In genomic region chr19:19750842-19751790, GRCh38 we compare ENCODE assay signal across 17 cellular contexts. TPM values are rescaled to one million over a fixed set of nuclear protein-coding genes. Genes with fewer than 3 reads are reported as not detected.
DNase-seq lines count a peak whose midpoint lies in the region; ATAC-seq and TF ChIP-seq lines count a peak whose summit lies in the region.
"Had no signal": no experiment of that assay in that cellular context is flagged by ENCODE, and none has a peak within 500 bp of the region (broad histone marks: within the 10 kb centered on the region; RNA-seq: fewer than 3 reads in every experiment).

No MANE protein-coding gene starts in this region.

- H3K36me3 Mint-ChIP-seq in neural progenitor cell (no peaks in the 10 kb centered on the region), GM23338 (ENCODE audit: low read depth) (peaks cover 2% of the 10 kb centered on the region; the same call in 1 of the 3 replicates), WTC11 (no peaks in the 10 kb centered on the region)

- no peak overlapping the region for H2AFZ ChIP-seq in neural progenitor cell (replicated peaks)
- H2AFZ ChIP-seq in GM23338 = no peak overlapping the region
- H2AFZ ChIP-seq: PC-9 had no signal

- no peaks in the 10 kb centered on the region for H4K20me1 ChIP-seq in neural progenitor cell (ENCODE audit: low read depth)
- H4K20me1 ChIP-seq in GM23338 (replicated peaks; ENCODE audit: insufficient read depth) = no peaks in the 10 kb centered on the region

- H3K27ac ChIP-seq in coronary artery (no peak overlapping the region), neural progenitor cell (no peak overlapping the region), GM23338 (ENCODE audit: low read depth) (no peak overlapping the region)
- H3K27ac ChIP-seq: PC-9, SK-N-MC had no signal

- H3K4me2 ChIP-seq in neural progenitor cell (no peak overlapping the region), GM23338 (no peak overlapping the region)
- H3K4me2 ChIP-seq: PC-9 had no signal

- H3K4me3 ChIP-seq in coronary artery = no peak overlapping the region
- H3K4me3 ChIP-seq in neural progenitor cell = no peak overlapping the region
- H3K4me3 ChIP-seq in GM23338 = no peak overlapping the region
- H3K4me3 ChIP-seq: PC-9, SK-N-MC had no signal

- no peaks in the 10 kb centered on the region for H3K9me2 ChIP-seq in GM23338 (ENCODE audit: insufficient read depth)

- H3K27me3 ChIP-seq in neural progenitor cell (no peaks in the 10 kb centered on the region), GM23338 (ENCODE audit: insufficient read depth) (no peaks in the 10 kb centered on the region)

- H3K4me3 Mint-ChIP-seq in neural progenitor cell = peak overlapping the region; percentile 65
- no peak overlapping the region for H3K4me3 Mint-ChIP-seq in GM23338
- H3K4me3 Mint-ChIP-seq in WTC11 = no peak overlapping the region
- H3K4me3 Mint-ChIP-seq: B cell; CD4-positive, alpha-beta T cell had no signal

- H3K4me1 ChIP-seq in neural progenitor cell = no peaks in the 10 kb centered on the region
- H3K4me1 ChIP-seq in GM23338 (ENCODE audit: insufficient read depth) = no peaks in the 10 kb centered on the region

- H3K4me1 Mint-ChIP-seq in neural progenitor cell = no peaks in the 10 kb centered on the region
- H3K4me1 Mint-ChIP-seq in GM23338 = no peaks in the 10 kb centered on the region
- no peaks in the 10 kb centered on the region for H3K4me1 Mint-ChIP-seq in WTC11
- H3K4me1 Mint-ChIP-seq: B cell had no signal

- H3K79me2 ChIP-seq in neural progenitor cell (ENCODE audit: low read depth) (no peaks in the 10 kb centered on the region), GM23338 (replicated peaks; ENCODE audit: insufficient read depth) (no peaks in the 10 kb centered on the region)

- H3K9me3 ChIP-seq in neural progenitor cell (ENCODE audit: low read depth) = no peaks in the 10 kb centered on the region

- H3K36me3 ChIP-seq in neural progenitor cell = no peaks in the 10 kb centered on the region
- no peaks in the 10 kb centered on the region for H3K36me3 ChIP-seq in GM23338 (ENCODE audit: insufficient read depth)

- peaks cover 46% of the 10 kb centered on the region for H3K9me3 Mint-ChIP-seq in neural progenitor cell
- H3K9me3 Mint-ChIP-seq in GM23338 = peaks cover 17% of the 10 kb centered on the region
- H3K9me3 Mint-ChIP-seq in WTC11 = 0 out of 2 replicates have a peak, but pooled peaks cover 3% of the 10 kb centered on the region
- H3K9me3 Mint-ChIP-seq: CD4-positive, alpha-beta T cell had no signal

- POLR2A ChIA-PET in WTC11 (lab: Charles Lee) = no interaction called here

- H3K9ac ChIP-seq in neural progenitor cell = no peak overlapping the region

- peaks cover 3% of the 10 kb centered on the region for H3K27me3 Mint-ChIP-seq in neural progenitor cell (ENCODE audit: insufficient read depth, low read depth)
- peaks cover 8% of the 10 kb centered on the region for H3K27me3 Mint-ChIP-seq in GM23338 (ENCODE audit: insufficient read depth, low read depth, poor library complexity)
- H3K27me3 Mint-ChIP-seq in WTC11 (ENCODE audit: low read depth) = no peaks in the 10 kb centered on the region
- H3K27me3 Mint-ChIP-seq: B cell; CD4-positive, alpha-beta T cell had no signal

- DNase-seq in activated effector memory CD4-positive, alpha-beta T cell treated with anti-CD3 and anti-CD28 coated beads, Interleukin-2, amount 50 U/mL, for 16 hours = peak; percentile 56
- DNase-seq in activated effector memory CD4-positive, alpha-beta T cell treated with Interleukin-2 at 50 U/mL for 16 hours = no peak
- DNase-seq in coronary artery (ENCODE audit: low spot score) = peak; percentile 62
- DNase-seq in neural progenitor cell (ENCODE audit: low spot score) = no peak
- DNase-seq in GM23338 (ENCODE audit: low spot score) = no peak
- no peak for DNase-seq in kidney glomerular epithelial cell (lab: John Stamatoyannopoulos, UW)
- no peak for DNase-seq in WTC11 (ENCODE audit: low spot score)
- DNase-seq: ACHN; CD4-positive, alpha-beta T cell; HCEC 1CT; IMR-90; NCI-H1417 treated with DMSO at 0.1 percent for 48 hours; NCI-H2107; NCI-H446; PC-9 had no signal

- TF ChIP-seq CTCF in coronary artery (IDR thresholded peaks at IDR 0.05) (no peak), neural progenitor cell (IDR thresholded peaks at IDR 0.05) (no peak), GM23338 (conservative IDR thresholded peaks at IDR 0.05; ENCODE audit: low read depth in 2 of 2) (no peak), WTC11 (IDR thresholded peaks at IDR 0.05) (no peak)

- no peak for ATAC-seq in GM23338
- ATAC-seq in WTC11 = no peak

- H3F3A ChIP-seq in neural progenitor cell (ENCODE audit: low read depth) = no peaks in the 10 kb centered on the region
- H3F3A ChIP-seq in GM23338 (replicated peaks; ENCODE audit: low read depth) = no peaks in the 10 kb centered on the region

- CTCF ChIA-PET in WTC11 (lab: Charles Lee) = no interaction called here

- H3K27ac Mint-ChIP-seq in neural progenitor cell (no peak overlapping the region), GM23338 (no peak overlapping the region), WTC11 (no peak overlapping the region)
- H3K27ac Mint-ChIP-seq: B cell; CD4-positive, alpha-beta T cell had no signal

TF ChIP-seq in GM23338, 12 proteins besides CTCF, POLR2A, EP300 and RAD21:
- no peak for TF ChIP-seq EZH2phosphoT487 (IDR thresholded peaks at IDR 0.05; ENCODE audit: unreplicated experiment)
- no peak for TF ChIP-seq POLR2AphosphoS5 (IDR thresholded peaks at IDR 0.05; ENCODE audit: low read depth)
- no peak for TF ChIP-seq ETS1 (IDR thresholded peaks at IDR 0.05)
TF ChIP-seq in GM23338: peak in this region for 0.

TF ChIP-seq in WTC11, 78 proteins besides CTCF, POLR2A, EP300 and RAD21 (continues in another document):
- TF ChIP-seq JUN (CRISPR knock-in tag; IDR thresholded peaks at IDR 0.05) = no peak
- no peak for TF ChIP-seq ELF4 (CRISPR knock-in tag; IDR thresholded peaks at IDR 0.05; ENCODE audit: low read depth)
- TF ChIP-seq RELA (CRISPR knock-in tag; IDR thresholded peaks at IDR 0.05; ENCODE audit: borderline replicate concordance) = no peak
- no peak for TF ChIP-seq ETV6 (CRISPR knock-in tag; IDR thresholded peaks at IDR 0.05)
- TF ChIP-seq, protein P1, sequence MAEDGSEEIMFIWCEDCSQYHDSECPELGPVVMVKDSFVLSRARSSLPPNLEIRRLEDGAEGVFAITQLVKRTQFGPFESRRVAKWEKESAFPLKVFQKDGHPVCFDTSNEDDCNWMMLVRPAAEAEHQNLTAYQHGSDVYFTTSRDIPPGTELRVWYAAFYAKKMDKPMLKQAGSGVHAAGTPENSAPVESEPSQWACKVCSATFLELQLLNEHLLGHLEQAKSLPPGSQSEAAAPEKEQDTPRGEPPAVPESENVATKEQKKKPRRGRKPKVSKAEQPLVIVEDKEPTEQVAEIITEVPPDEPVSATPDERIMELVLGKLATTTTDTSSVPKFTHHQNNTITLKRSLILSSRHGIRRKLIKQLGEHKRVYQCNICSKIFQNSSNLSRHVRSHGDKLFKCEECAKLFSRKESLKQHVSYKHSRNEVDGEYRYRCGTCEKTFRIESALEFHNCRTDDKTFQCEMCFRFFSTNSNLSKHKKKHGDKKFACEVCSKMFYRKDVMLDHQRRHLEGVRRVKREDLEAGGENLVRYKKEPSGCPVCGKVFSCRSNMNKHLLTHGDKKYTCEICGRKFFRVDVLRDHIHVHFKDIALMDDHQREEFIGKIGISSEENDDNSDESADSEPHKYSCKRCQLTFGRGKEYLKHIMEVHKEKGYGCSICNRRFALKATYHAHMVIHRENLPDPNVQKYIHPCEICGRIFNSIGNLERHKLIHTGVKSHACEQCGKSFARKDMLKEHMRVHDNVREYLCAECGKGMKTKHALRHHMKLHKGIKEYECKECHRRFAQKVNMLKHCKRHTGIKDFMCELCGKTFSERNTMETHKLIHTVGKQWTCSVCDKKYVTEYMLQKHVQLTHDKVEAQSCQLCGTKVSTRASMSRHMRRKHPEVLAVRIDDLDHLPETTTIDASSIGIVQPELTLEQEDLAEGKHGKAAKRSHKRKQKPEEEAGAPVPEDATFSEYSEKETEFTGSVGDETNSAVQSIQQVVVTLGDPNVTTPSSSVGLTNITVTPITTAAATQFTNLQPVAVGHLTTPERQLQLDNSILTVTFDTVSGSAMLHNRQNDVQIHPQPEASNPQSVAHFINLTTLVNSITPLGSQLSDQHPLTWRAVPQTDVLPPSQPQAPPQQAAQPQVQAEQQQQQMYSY (CRISPR knock-in tag; IDR thresholded peaks at IDR 0.05) = no peak
- TF ChIP-seq FOXK1 (CRISPR knock-in tag; IDR thresholded peaks at IDR 0.05) = no peak
- no peak for TF ChIP-seq FOXJ3 (CRISPR knock-in tag; IDR thresholded peaks at IDR 0.05; ENCODE audit: borderline replicate concordance)
- no peak for TF ChIP-seq ZNF532 (CRISPR knock-in tag; IDR thresholded peaks at IDR 0.05; ENCODE audit: borderline replicate concordance)

RNA-seq across cellular contexts. Expression of gene ZNF14, which starts 18.2 kb away (rescaled TPM):
- total RNA-seq in neural progenitor cell (ENCODE audit: low replicate concordance) (14.4 and 21.0 TPM in 2 replicates), WTC11 (2021) (5.7 to 6.6 TPM (median 6.6 TPM) in 3 replicates)
- 9.4 and 10.2 TPM in 2 replicates for total RNA-seq in GM23338 (2014; rRNA removed; shearing (Covaris generic))
- 3.0 and 4.6 TPM in 2 replicates for polyA plus RNA-seq in GM23338 (2016; fragmentation: Nextera tagmentation; extraction: Ambion mirVana)

Comparison
In these comparisons a context has a peak if more than half of its experiments do, and no peak if none do; other contexts are left out.
1. DNase-seq: peak in activated effector memory CD4-positive, alpha-beta T cell treated with anti-CD3 and anti-CD28 coated beads, Interleukin-2, amount 50 U/mL, for 16 hours (single experiment) and coronary artery (single experiment); none in activated effector memory CD4-positive, alpha-beta T cell treated with Interleukin-2 at 50 U/mL for 16 hours (single experiment), neural progenitor cell (single experiment), GM23338 (single experiment), kidney glomerular epithelial cell (single experiment) and WTC11 (single experiment).